Comparison of ENCODE assay signal across 34 cellular contexts in genomic region chr4:180054291-180054690, GRCh38.
"Had no signal": no experiment of that assay in that cellular context is flagged by ENCODE, and none has a peak within 500 bp of the region (broad histone marks: within the 10 kb centered on the region; RNA-seq: fewer than 3 reads in every experiment).

No MANE protein-coding gene starts in this region.

- H3K27ac Mint-ChIP-seq: activated B cell treated with CpG ODN at 0.5 μM for 24 hours; activated CD4-positive, alpha-beta memory T cell treated with anti-CD3 and anti-CD28 coated beads for 36 hours; activated naive CD4-positive, alpha-beta T cell treated with anti-CD3 and anti-CD28 coated beads for 36 hours; activated naive CD8-positive, alpha-beta T cell; activated naive CD8-positive, alpha-beta T cell treated with anti-CD3 and anti-CD28 coated beads, Interleukin-2, amount 50 U/mL, for 24 hours; activated T-helper 1 cell treated with anti-CD3 and anti-CD28 coated beads, Interleukin-12 subunit alpha, Interleukin-12 subunit beta, Interleukin-2, Interleukin-4 antibody, amounts not matched to agents 30 ng/mL and 10 ng/mL and 1 ng/mL, durations not matched to agents 14 hours and 24 hours and 36 hours; T-helper 2 cell treated with Interferon-gamma antibody and Interleukin-4, amounts not matched to agents 5 μg/mL and 100 μg/mL, for 36 hours had no signal

- H3K9me3 Mint-ChIP-seq: activated B cell treated with CpG ODN at 0.5 μM for 24 hours; activated naive CD8-positive, alpha-beta T cell treated with anti-CD3 and anti-CD28 coated beads, Interleukin-2, amount 50 U/mL, for 24 hours; activated T-helper 1 cell treated with anti-CD3 and anti-CD28 coated beads, Interleukin-12 subunit alpha, Interleukin-12 subunit beta, Interleukin-2, Interleukin-4 antibody, amounts not matched to agents 30 ng/mL and 10 ng/mL and 1 ng/mL, durations not matched to agents 14 hours and 24 hours and 36 hours; T-helper 2 cell treated with Interferon-gamma antibody and Interleukin-4, amounts not matched to agents 5 μg/mL and 100 μg/mL, for 36 hours had no signal

- H3K36me3 ChIP-seq: brain microvascular endothelial cell, MG63, SJCRH30 had no signal

- H3K4me1 ChIP-seq: SJCRH30 had no signal

- H3K36me3 Mint-ChIP-seq: activated naive CD8-positive, alpha-beta T cell had no signal

- H3K27ac ChIP-seq: brain microvascular endothelial cell, SJCRH30, SK-N-MC had no signal

- H3K9me3 ChIP-seq: MG63, SJCRH30 had no signal

- DNase-seq: activated B cell treated with CpG ODN at 0.5 μM for 24 hours; activated CD4-positive, alpha-beta memory T cell treated with anti-CD3 and anti-CD28 coated beads for 36 hours; activated CD4-positive, alpha-beta T cell treated with anti-CD3 and anti-CD28 coated beads for 4 hours; activated CD4-positive, alpha-beta T cell treated with anti-CD3 and anti-CD28 coated beads, Interleukin-2, amount 50 U/mL, for 1 hour; activated CD4-positive, CD25-positive, alpha-beta regulatory T cell treated with anti-CD3 and anti-CD28 coated beads, Interleukin-2, amount 50 U/mL, for 72 hours; activated CD8-positive, alpha-beta memory T cell treated with anti-CD3 and anti-CD28 coated beads, Interleukin-2, amount 50 U/mL, for 4 hours; activated gamma-delta T cell treated with Interleukin-2 at 50 U/mL for 16 hours; activated naive CD4-positive, alpha-beta T cell treated with anti-CD3 and anti-CD28 coated beads for 36 hours; activated naive CD8-positive, alpha-beta T cell treated with anti-CD3 and anti-CD28 coated beads, Interleukin-2, amount 50 U/mL, for 24 hours; activated T-cell treated with anti-CD3 and anti-CD28 coated beads for 4 hours; activated T-cell treated with anti-CD3 and anti-CD28 coated beads, Interleukin-2, amount 50 U/mL, for 4 hours; amniotic stem cell; aorta; brain microvascular endothelial cell; central memory CD4-positive, alpha-beta T cell; Kasumi-1; KG1; MG63; NCI-H1048; NCI-H1105 treated with DMSO at 0.1 percent for 48 hours; NCI-H1436; NCI-H1694; NCI-H1930; NCI-H2081 treated with DMSO at 0.1 percent for 48 hours; NCI-H226; NCI-H446 treated with DMSO at 0.1 percent for 48 hours; NCI-H524; OCI-M1; Right ventricle myocardium superior; SJCRH30 had no signal

- H3K4me3 Mint-ChIP-seq: activated B cell treated with CpG ODN at 0.5 μM for 24 hours; activated CD4-positive, alpha-beta memory T cell treated with anti-CD3 and anti-CD28 coated beads for 36 hours; activated naive CD4-positive, alpha-beta T cell treated with anti-CD3 and anti-CD28 coated beads for 36 hours; activated naive CD8-positive, alpha-beta T cell; activated naive CD8-positive, alpha-beta T cell treated with anti-CD3 and anti-CD28 coated beads, Interleukin-2, amount 50 U/mL, for 24 hours; activated T-cell treated with anti-CD3 and anti-CD28 coated beads, Interleukin-2, amount 50 U/mL, for 4 hours; activated T-helper 1 cell treated with anti-CD3 and anti-CD28 coated beads, Interleukin-12 subunit alpha, Interleukin-12 subunit beta, Interleukin-2, Interleukin-4 antibody, amounts not matched to agents 30 ng/mL and 10 ng/mL and 1 ng/mL, durations not matched to agents 14 hours and 24 hours and 36 hours; T-helper 2 cell treated with Interferon-gamma antibody and Interleukin-4, amounts not matched to agents 5 μg/mL and 100 μg/mL, for 36 hours had no signal

- H3K27me3 ChIP-seq: SJCRH30 had no signal

- H3K4me3 ChIP-seq: MG63, SJCRH30, SK-N-MC had no signal
